In genomic region chr14:71591929-71592328, GRCh38 we compare ENCODE assay signal across 8 cellular contexts.
DNase-seq lines count a peak whose midpoint lies in the region; ATAC-seq and TF ChIP-seq lines count a peak whose summit lies in the region.
"Had no signal": no experiment of that assay in that cellular context is flagged by ENCODE, and none has a peak within 500 bp of the region (broad histone marks: within the 10 kb centered on the region; RNA-seq: fewer than 3 reads in every experiment).

No MANE protein-coding gene starts in this region.

- TF ChIP-seq EP300 in tibial nerve (IDR thresholded peaks at IDR 0.05) = no peak

- H3K36me3 ChIP-seq in neutrophil (no peaks in the 10 kb centered on the region), tibial nerve (peaks cover 0 to 2% (median 0%) of the 10 kb centered on the region in 3 donors)
- H3K36me3 ChIP-seq: right lobe of liver had no signal

- DNase-seq in MV-4-11 (lab: John Stamatoyannopoulos, UW) = peak; percentile 89
- DNase-seq in amniotic epithelial cell (ENCODE audit: low read depth) = peak; percentile 90
- DNase-seq in NCI-H1930 (lab: John Stamatoyannopoulos, UW) = no peak
- no peak for DNase-seq in tibial nerve (ENCODE audit: low spot score in 2 of 2)
- no peak for DNase-seq in DMS53 treated with DMSO at 0.1 percent for 48 hours (lab: John Stamatoyannopoulos, UW; ENCODE audit: unreplicated experiment)
- DNase-seq: right lobe of liver had no signal

- 35 to 37% methylated on average over 1 of the region's 1 CpG for WGBS in tibial nerve, 2 donors

- no peaks in the 10 kb centered on the region for H3K27me3 ChIP-seq in neutrophil
- no peaks in the 10 kb centered on the region for H3K27me3 ChIP-seq in tibial nerve
- H3K27me3 ChIP-seq: right lobe of liver had no signal

- no peak for TF ChIP-seq POLR2A in tibial nerve (IDR thresholded peaks at IDR 0.05)

- H3K9me3 ChIP-seq in neutrophil (no peaks in the 10 kb centered on the region), tibial nerve (no peaks in the 10 kb centered on the region)
- H3K9me3 ChIP-seq: right lobe of liver had no signal

- TF ChIP-seq CTCF in neutrophil (IDR thresholded peaks at IDR 0.05) (no peak), tibial nerve (IDR thresholded peaks at IDR 0.05) (no peak)

- ATAC-seq in GM18870 (IDR thresholded peaks at IDR 0.05; ENCODE audit: unreplicated experiment) = peak; percentile 54

- H3K4me3 ChIP-seq in neutrophil (ENCODE audit: low read depth in 1 of 2, low read length in 1 of 2) (peak overlapping the region in 1 of 2 experiments; percentile 18), tibial nerve (no peak overlapping the region)
- H3K4me3 ChIP-seq: right lobe of liver had no signal

- H3K4me1 ChIP-seq in neutrophil (ENCODE audit: control insufficient read depth in 1 of 2, insufficient read depth in 1 of 2, low read depth in 1 of 2, low read length in 1 of 2) (peaks cover 34 to 51% of the 10 kb centered on the region in 2 experiments), tibial nerve (peaks cover 0 to 73% (median 18%) of the 10 kb centered on the region in 4 donors)
- H3K4me1 ChIP-seq: right lobe of liver had no signal

- peak overlapping the region; percentile 76 for H3K27ac ChIP-seq in neutrophil
- H3K27ac ChIP-seq in tibial nerve = no peak overlapping the region
- H3K27ac ChIP-seq: right lobe of liver had no signal

Comparison
In these comparisons a context has a peak if more than half of its experiments do, and no peak if none do; other contexts are left out.
1. DNase-seq: peak in MV-4-11 (single experiment) and amniotic epithelial cell (single experiment); none in NCI-H1930 (0 of 2), tibial nerve (0 of 2) and DMS53 treated with DMSO at 0.1 percent for 48 hours (single experiment).